ENCODE assay signal across 8 cellular contexts in the genomic region with DNA sequence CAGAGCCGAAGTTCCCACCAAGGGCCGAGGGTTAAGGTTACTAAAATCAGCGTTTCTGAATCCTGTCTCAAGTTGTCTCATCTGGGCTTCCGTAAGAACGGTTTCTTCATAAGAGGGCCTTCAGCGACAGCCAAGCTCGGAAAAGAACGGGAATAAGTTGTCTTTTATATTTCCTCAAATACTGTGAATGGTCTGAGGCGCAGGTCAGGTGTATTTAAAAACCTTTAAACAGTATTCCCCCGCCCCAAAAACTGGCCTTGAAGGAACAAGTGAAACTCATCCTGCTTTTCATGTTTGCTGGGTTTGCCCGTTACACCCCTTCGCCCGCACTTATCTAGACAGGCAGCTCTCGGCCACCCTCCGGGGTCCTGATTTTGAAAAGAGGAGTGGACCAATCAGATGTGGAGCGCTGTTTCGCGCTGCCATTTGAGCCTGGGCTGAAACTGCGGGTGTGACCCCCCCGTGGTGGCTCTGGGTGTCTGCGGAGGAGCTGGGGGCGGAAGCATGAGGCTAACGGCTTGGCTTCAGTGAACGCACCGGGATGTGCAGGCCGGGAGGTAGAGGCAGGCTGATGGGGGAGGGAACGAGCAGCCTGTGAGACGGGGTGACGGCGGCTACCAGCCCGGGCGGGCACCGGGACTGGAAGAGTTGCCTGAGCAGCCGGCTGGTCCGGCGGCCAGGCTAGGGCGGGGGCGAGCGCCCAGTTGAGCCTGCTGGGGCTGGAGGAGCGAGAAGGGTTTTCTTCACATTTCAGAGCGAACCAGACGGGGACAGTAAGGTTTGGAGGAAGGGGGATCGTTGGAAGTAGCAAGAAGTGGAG. TPM values are rescaled to one million over a fixed set of nuclear protein-coding genes. Genes with fewer than 3 reads are reported as not detected.
A peak's percentile ranks its signal among the peaks of the same experiment; 100 is the strongest.
DNase-seq lines count a peak whose midpoint lies in the region; ATAC-seq and TF ChIP-seq lines count a peak whose summit lies in the region.
"Not testable (repeated sequence)": the region's sequence is repeated elsewhere in the genome, so short reads cannot be mapped to it uniquely, and the experiment has no call there.

TSS of gene ARHGAP11A (plus strand) at position 454 of the 820 bp plus-strand sequence. CDS start 708 bp downstream, outside the sequence.

- not testable (repeated sequence) for H3K36me3 ChIP-seq in HCT116 (ENCODE audit: control insufficient read depth in 1 of 2, insufficient read depth in 2 of 2, low read length in 2 of 2); KOPT-K1 (ENCODE audit: insufficient read depth, low read length); colonic mucosa; tibial artery

- peak within 1 kb of the TSS; percentile 67 for H3K4me2 ChIP-seq in HCT116 (ENCODE audit: low read length)

- peaks cover 50% of the 10 kb centered on the region for H3K79me2 ChIP-seq in HCT116 (ENCODE audit: insufficient read depth, low read length)

- POLR2A ChIA-PET in HCT116 (lab: Charles Lee), result not testable (repeated sequence)
- POLR2A ChIA-PET in activated CD4-positive, alpha-beta memory T cell treated with anti-CD3 and anti-CD28 coated beads, Interleukin-2, amount 10 ng/mL, durations not matched to agents 7 days and 5 days (lab: Charles Lee), result interaction anchor here (0.6 kb wide), 1 partner anchor 1989 kb away, joined by 4 read pairs; the partner anchor contains the start of gene ARHGAP11B

- H3K9me2 ChIP-seq in HCT116 (ENCODE audit: insufficient read depth), result not testable (repeated sequence)

- H3K4me3 ChIP-seq in GM12864 (ENCODE audit: low read depth, low read length) (peak within 1 kb of the TSS; percentile 80), HCT116 (replicated peaks in 1 of 2; ENCODE audit: low read depth in 1 of 2, low read length in 2 of 2) (peak within 1 kb of the TSS; percentile 76), colonic mucosa (peak within 1 kb of the TSS; percentile 59), tibial artery (peak within 1 kb of the TSS; percentile 52 to 57)

- peaks cover 23% of the 10 kb centered on the region for H3K36me3 Mint-ChIP-seq in activated CD4-positive, alpha-beta memory T cell treated with anti-CD3 and anti-CD28 coated beads, Interleukin-2, amount 10 ng/mL, durations not matched to agents 7 days and 5 days (ENCODE audit: low read depth)

- ATAC-seq in HCT116, result peak; percentile 86

- H3K27me3 ChIP-seq in HCT116 (ENCODE audit: insufficient read depth, low read length); colonic mucosa; tibial artery: not testable (repeated sequence)

- H3K9me3 Mint-ChIP-seq in activated CD4-positive, alpha-beta memory T cell treated with anti-CD3 and anti-CD28 coated beads, Interleukin-2, amount 10 ng/mL, durations not matched to agents 7 days and 5 days, result not testable (repeated sequence)

- H3K9me3 ChIP-seq in HCT116 (ENCODE audit: control insufficient read depth in 1 of 2, insufficient read depth in 1 of 2, low read depth in 1 of 2, low read length in 2 of 2); KOPT-K1 (ENCODE audit: insufficient read depth, low read length, poor library complexity, severe bottlenecking); colonic mucosa; tibial artery: not testable (repeated sequence)

- peaks cover 19% of the 10 kb centered on the region for H3K4me1 Mint-ChIP-seq in activated CD4-positive, alpha-beta memory T cell treated with anti-CD3 and anti-CD28 coated beads, Interleukin-2, amount 10 ng/mL, durations not matched to agents 7 days and 5 days

- BruUV-seq in HCT116 (replicated peaks; lab: Mats Ljungman, UMichigan), result not testable (repeated sequence)

- H3K4me1 ChIP-seq in HCT116 (ENCODE audit: control insufficient read depth in 1 of 2, insufficient read depth in 2 of 2, low read length in 2 of 2); colonic mucosa; tibial artery: not testable (repeated sequence)

- peak within 1 kb of the TSS; percentile 98 for H3K27ac Mint-ChIP-seq in activated CD4-positive, alpha-beta memory T cell treated with anti-CD3 and anti-CD28 coated beads, Interleukin-2, amount 10 ng/mL, durations not matched to agents 7 days and 5 days

- TF ChIP-seq RAD21 in HCT116 (IDR thresholded peaks at IDR 0.05; ENCODE audit: low read depth), result not testable (repeated sequence)

- DNase-seq in GM12864 (ENCODE audit: low read depth), result peak; percentile 58
- DNase-seq in HCT116 (ENCODE audit: low read depth, low spot score), result peak; percentile 92
- peak; percentile 92 for DNase-seq in activated CD4-positive, alpha-beta memory T cell treated with anti-CD3 and anti-CD28 coated beads, Interleukin-2, amount 10 ng/mL, durations not matched to agents 7 days and 5 days
- DNase-seq in colonic mucosa, result peak; percentile 89
- peak; percentile 34 for DNase-seq in iPS-NIHi11 (ENCODE audit: low spot score)
- DNase-seq in retina, result peak; percentile 95
- peak; percentile 74 to 84 for DNase-seq in tibial artery

- TF ChIP-seq CTCF in GM12864 (IDR thresholded peaks at IDR 0.05; ENCODE audit: low read depth, low read length, missing control alignments); HCT116 (IDR thresholded peaks at IDR 0.05 in 2 of 3, conservative IDR thresholded peaks at IDR 0.05 in 1 of 3; ENCODE audit: borderline replicate concordance in 1 of 3, insufficient read depth in 1 of 3, low read depth in 2 of 3, low read length in 2 of 3); colonic mucosa (IDR thresholded peaks at IDR 0.05); tibial artery (IDR thresholded peaks at IDR 0.05): not testable (repeated sequence)

- peak; percentile 44 for TF ChIP-seq POLR2A in HCT116 (IDR thresholded peaks at IDR 0.05; ENCODE audit: borderline replicate concordance, extremely low read depth, insufficient read depth, insufficient read length)

- peak within 1 kb of the TSS; percentile 89 for H3K27ac ChIP-seq in HCT116 (ENCODE audit: low read depth, low read length)
- H3K27ac ChIP-seq in KOPT-K1 (ENCODE audit: low read depth, low read length, poor library complexity, severe bottlenecking), result peak within 1 kb of the TSS; percentile 93
- H3K27ac ChIP-seq in colonic mucosa, result peak within 1 kb of the TSS; percentile 55
- peak within 1 kb of the TSS; percentile 64 to 72 for H3K27ac ChIP-seq in tibial artery

- peak within 1 kb of the TSS; percentile 93 for H3K4me3 Mint-ChIP-seq in activated CD4-positive, alpha-beta memory T cell treated with anti-CD3 and anti-CD28 coated beads, Interleukin-2, amount 10 ng/mL, durations not matched to agents 7 days and 5 days

- H3K9ac ChIP-seq in HCT116 (ENCODE audit: low read length), result peak within 1 kb of the TSS; percentile 86
- H3K9ac ChIP-seq in colonic mucosa (ENCODE audit: low read depth in 2 of 2, low read length in 2 of 2), result peak within 1 kb of the TSS; percentile 50 to 58

- CTCF ChIA-PET in HCT116 (lab: Charles Lee); activated CD4-positive, alpha-beta memory T cell treated with anti-CD3 and anti-CD28 coated beads, Interleukin-2, amount 10 ng/mL, durations not matched to agents 7 days and 5 days (lab: Charles Lee): not testable (repeated sequence)

- RAD21 ChIA-PET in HCT116 (lab: Charles Lee; ENCODE audit: low non-redundant PET in 1 of 2, low total read pairs in 2 of 2, uncharacterized antibody in 2 of 2, unreplicated experiment in 2 of 2), result not testable (repeated sequence)

- not testable (repeated sequence) for H3K27me3 Mint-ChIP-seq in activated CD4-positive, alpha-beta memory T cell treated with anti-CD3 and anti-CD28 coated beads, Interleukin-2, amount 10 ng/mL, durations not matched to agents 7 days and 5 days

- not testable (repeated sequence) for H2AFZ ChIP-seq in HCT116 (ENCODE audit: low read depth, low read length, poor library complexity, severe bottlenecking)

- intact Hi-C loops in HCT116 (cut with micrococcal nuclease); colonic mucosa (cut with DNase I); tibial artery (cut with DNase I; ENCODE audit: low total_unique reads): not testable (repeated sequence)

- not testable (repeated sequence) for H4K20me1 ChIP-seq in HCT116 (ENCODE audit: insufficient read depth)

TF ChIP-seq in HCT116, 20 proteins besides CTCF, POLR2A, EP300 and RAD21:
- peak; percentile 22; the same call in 1 of the 2 replicates for TF ChIP-seq ELF1 (IDR thresholded peaks at IDR 0.05; ENCODE audit: borderline replicate concordance, low read depth)
- TF ChIP-seq MAX (IDR thresholded peaks at IDR 0.05), result peak; percentile 66
- peak; percentile 46; the same call in 1 of the 2 replicates for TF ChIP-seq SP1 (IDR thresholded peaks at IDR 0.05; ENCODE audit: low read depth)
- TF ChIP-seq CEBPB (IDR thresholded peaks at IDR 0.05; ENCODE audit: low read depth), result peak; percentile 63

RNA-seq across cellular contexts. Expression of gene ARHGAP11A, which starts in this region (rescaled TPM):
- total RNA-seq in HCT116 (2021; ENCODE audit: unreplicated experiment) (102 TPM), colonic mucosa (10 to 100 TPM; 19.9 to 55.3 TPM)
- polyA plus RNA-seq in HCT116 (2012), result 43.8 and 48.6 TPM in 2 replicates
- 100 to 1,000 TPM; 134 to 139 TPM for total RNA-seq in activated CD4-positive, alpha-beta memory T cell treated with anti-CD3 and anti-CD28 coated beads, Interleukin-2, amount 10 ng/mL, durations not matched to agents 7 days and 5 days

Comparison
In these comparisons a context has a peak if more than half of its experiments do, and no peak if none do; other contexts are left out.
1. Peak in every context shown above with its lines: DNase-seq, ATAC-seq, H3K4me3 ChIP-seq and H3K27ac ChIP-seq.
2. DNase-seq: peak in every context shown above with its lines; median percentile 95 in retina; 92 in HCT116; 92 in activated CD4-positive, alpha-beta memory T cell treated with anti-CD3 and anti-CD28 coated beads, Interleukin-2, amount 10 ng/mL, durations not matched to agents 7 days and 5 days; 89 in colonic mucosa; 79 in tibial artery; 58 in GM12864; 34 in iPS-NIHi11.